ENCODE assay signal across 9 cellular contexts in the genomic region with DNA sequence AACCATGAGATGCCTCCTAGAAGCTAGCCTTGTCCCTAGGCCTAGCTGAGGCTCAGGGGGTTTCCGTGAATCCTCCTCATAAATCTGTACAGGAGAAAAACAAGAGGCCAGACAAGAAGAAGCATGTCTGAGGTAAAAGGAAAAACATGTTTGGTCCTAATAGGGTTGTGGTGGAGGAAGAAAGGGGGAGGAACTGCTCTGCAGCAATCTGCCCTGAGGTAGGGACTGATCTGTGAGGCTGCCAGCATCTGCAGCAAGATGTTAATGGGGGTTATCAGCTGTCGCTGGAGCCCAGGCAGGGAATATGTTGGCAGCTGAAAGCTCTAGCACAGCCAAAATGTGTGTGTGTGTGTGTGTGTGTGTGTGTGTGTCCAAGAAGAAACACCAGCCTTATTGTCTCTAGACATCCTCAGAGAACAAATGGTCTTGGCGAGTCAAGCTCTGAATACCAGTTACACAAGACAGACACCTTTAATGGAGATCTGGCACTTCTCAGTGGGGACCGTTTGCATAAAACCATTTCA.
DNase-seq lines count a peak whose midpoint lies in the region; ATAC-seq and TF ChIP-seq lines count a peak whose summit lies in the region.
"Had no signal": no experiment of that assay in that cellular context is flagged by ENCODE, and none has a peak within 500 bp of the region (broad histone marks: within the 10 kb centered on the region; RNA-seq: fewer than 3 reads in every experiment).

No MANE protein-coding gene starts in this region.

- H3K27ac Mint-ChIP-seq in MCF 10A (ENCODE audit: low read depth, unreplicated experiment): peak overlapping the region; percentile 32
- no peak overlapping the region for H3K27ac Mint-ChIP-seq in stimulated activated memory B cell treated with anti-CD40 and anti-IgM and Interleukin-4, amounts not matched to agents 10 μg/mL and 1 μg/mL and 100 μg/mL, for 72 hours
- no peak overlapping the region for H3K27ac Mint-ChIP-seq in activated naive CD8-positive, alpha-beta T cell treated with anti-CD3 and anti-CD28 coated beads for 36 hours

- no peaks in the 10 kb centered on the region for H3K79me2 ChIP-seq in hepatocyte

- no peak overlapping the region for H2AFZ ChIP-seq in hepatocyte

- CTCF ChIA-PET in MCF 10A (lab: Yijun Ruan, JAX): interaction anchor here (0.5 kb wide), 1 partner anchor 187 kb away, joined by 3 read pairs; no protein-coding TSS in a partner anchor

- no peaks in the 10 kb centered on the region for H4K20me1 ChIP-seq in hepatocyte (ENCODE audit: insufficient read depth, poor library complexity, severe bottlenecking)

- no peaks in the 10 kb centered on the region for H3K9me3 Mint-ChIP-seq in MCF 10A (ENCODE audit: unreplicated experiment)
- H3K9me3 Mint-ChIP-seq in stimulated activated memory B cell treated with anti-CD40 and anti-IgM and Interleukin-4, amounts not matched to agents 10 μg/mL and 1 μg/mL and 100 μg/mL, for 72 hours: no peaks in the 10 kb centered on the region
- H3K9me3 Mint-ChIP-seq in activated naive CD8-positive, alpha-beta T cell treated with anti-CD3 and anti-CD28 coated beads for 36 hours: no peaks in the 10 kb centered on the region

- POLR2A ChIA-PET in MCF 10A (lab: Yijun Ruan, JAX): interaction anchor here (0.5 to 1.9 kb wide), 8 partner anchors 14 to 250 kb away, joined by 3 to 8 read pairs (median 4); no protein-coding TSS in a partner anchor

- no peaks in the 10 kb centered on the region for H3K36me3 Mint-ChIP-seq in MCF 10A (ENCODE audit: insufficient read depth, unreplicated experiment)
- no peaks in the 10 kb centered on the region for H3K36me3 Mint-ChIP-seq in stimulated activated memory B cell treated with anti-CD40 and anti-IgM and Interleukin-4, amounts not matched to agents 10 μg/mL and 1 μg/mL and 100 μg/mL, for 72 hours
- no peaks in the 10 kb centered on the region for H3K36me3 Mint-ChIP-seq in activated naive CD8-positive, alpha-beta T cell treated with anti-CD3 and anti-CD28 coated beads for 36 hours

- no peak overlapping the region for H3K4me2 ChIP-seq in hepatocyte

- no TSS peak for BruUV-seq in MCF 10A (replicated peaks; lab: Mats Ljungman, UMichigan)

- no peaks in the 10 kb centered on the region for H3K27me3 ChIP-seq in hepatocyte
- no peaks in the 10 kb centered on the region for H3K27me3 ChIP-seq in thymus (ENCODE audit: control insufficient read depth, insufficient read depth)

- no peak overlapping the region for H3K4me3 Mint-ChIP-seq in MCF 10A (ENCODE audit: unreplicated experiment)
- H3K4me3 Mint-ChIP-seq in stimulated activated memory B cell treated with anti-CD40 and anti-IgM and Interleukin-4, amounts not matched to agents 10 μg/mL and 1 μg/mL and 100 μg/mL, for 72 hours: no peak overlapping the region
- H3K4me3 Mint-ChIP-seq in activated naive CD8-positive, alpha-beta T cell treated with anti-CD3 and anti-CD28 coated beads for 36 hours: no peak overlapping the region

- intact Hi-C loops in MCF 10A (cut with micrococcal nuclease): no loop called here

- no peak for ATAC-seq in stimulated activated memory B cell treated with anti-CD40 and anti-IgM and Interleukin-4, amounts not matched to agents 10 μg/mL and 1 μg/mL and 100 μg/mL, for 72 hours

- H3K27me3 Mint-ChIP-seq in MCF 10A (ENCODE audit: insufficient read depth, unreplicated experiment): no peaks in the 10 kb centered on the region
- peaks cover 8% of the 10 kb centered on the region for H3K27me3 Mint-ChIP-seq in stimulated activated memory B cell treated with anti-CD40 and anti-IgM and Interleukin-4, amounts not matched to agents 10 μg/mL and 1 μg/mL and 100 μg/mL, for 72 hours
- peaks cover 4% of the 10 kb centered on the region for H3K27me3 Mint-ChIP-seq in activated naive CD8-positive, alpha-beta T cell treated with anti-CD3 and anti-CD28 coated beads for 36 hours

- H3K9me2 ChIP-seq in hepatocyte (replicated peaks; ENCODE audit: insufficient read depth): no peaks in the 10 kb centered on the region

- TF ChIP-seq CTCF in MCF 10A (IDR thresholded peaks at IDR 0.05; ENCODE audit: unreplicated experiment) (no peak), hepatocyte (IDR thresholded peaks at IDR 0.05; ENCODE audit: poor library complexity) (no peak)

- H3K27ac ChIP-seq in hepatocyte (peak overlapping the region; percentile 27), thymus (ENCODE audit: low read depth) (peak overlapping the region; percentile 36)
- H3K27ac ChIP-seq: VCaP had no signal

- H3K4me1 ChIP-seq in hepatocyte (ENCODE audit: insufficient read depth) (peaks cover 5% of the 10 kb centered on the region), thymus (ENCODE audit: control insufficient read depth, insufficient read depth, low read length) (no peaks in the 10 kb centered on the region)

- H3K4me3 ChIP-seq in hepatocyte: no peak overlapping the region
- H3K4me3 ChIP-seq in thymus (ENCODE audit: low read length): no peak overlapping the region

- peak; percentile 71 for DNase-seq in NCI-H2196 (lab: John Stamatoyannopoulos, UW; ENCODE audit: unreplicated experiment)
- peak; percentile 35 for DNase-seq in MCF 10A (ENCODE audit: unreplicated experiment)
- peak; percentile 13 for DNase-seq in hepatocyte (ENCODE audit: low spot score)
- no peak for DNase-seq in SIG-M5 (lab: John Stamatoyannopoulos, UW)
- DNase-seq in activated naive CD8-positive, alpha-beta T cell treated with anti-CD3 and anti-CD28 coated beads for 36 hours: no peak
- DNase-seq: NCI-H2081 treated with DMSO at 0.1 percent for 48 hours had no signal

- 38% methylated on average over 4 of the region's 4 CpGs for WGBS in hepatocyte (ENCODE audit: low lambda C conversion rate, missing lambda C conversion rate)
- WGBS in thymus: 85% methylated on average over 4 of the region's 4 CpGs

- H3K9me3 ChIP-seq in hepatocyte (ENCODE audit: low read depth) (no peaks in the 10 kb centered on the region), thymus (ENCODE audit: control insufficient read depth) (no peaks in the 10 kb centered on the region)

- H3K4me1 Mint-ChIP-seq in MCF 10A (ENCODE audit: insufficient read depth, unreplicated experiment): peaks cover 27% of the 10 kb centered on the region
- no peaks in the 10 kb centered on the region for H3K4me1 Mint-ChIP-seq in stimulated activated memory B cell treated with anti-CD40 and anti-IgM and Interleukin-4, amounts not matched to agents 10 μg/mL and 1 μg/mL and 100 μg/mL, for 72 hours
- no peaks in the 10 kb centered on the region for H3K4me1 Mint-ChIP-seq in activated naive CD8-positive, alpha-beta T cell treated with anti-CD3 and anti-CD28 coated beads for 36 hours

- H3K36me3 ChIP-seq in hepatocyte (replicated peaks; ENCODE audit: insufficient read depth, low read depth): no peaks in the 10 kb centered on the region
- H3K36me3 ChIP-seq in thymus (ENCODE audit: control insufficient read depth, insufficient read depth): no peaks in the 10 kb centered on the region

Comparison
In these comparisons a context has a peak if more than half of its experiments do, and no peak if none do; other contexts are left out.
1. DNase-seq: peak in NCI-H2196 (single experiment), MCF 10A (single experiment) and hepatocyte (single experiment); none in SIG-M5 (single experiment) and activated naive CD8-positive, alpha-beta T cell treated with anti-CD3 and anti-CD28 coated beads for 36 hours (single experiment).